ENCODE assay signal across 8 cellular contexts in the genomic region with DNA sequence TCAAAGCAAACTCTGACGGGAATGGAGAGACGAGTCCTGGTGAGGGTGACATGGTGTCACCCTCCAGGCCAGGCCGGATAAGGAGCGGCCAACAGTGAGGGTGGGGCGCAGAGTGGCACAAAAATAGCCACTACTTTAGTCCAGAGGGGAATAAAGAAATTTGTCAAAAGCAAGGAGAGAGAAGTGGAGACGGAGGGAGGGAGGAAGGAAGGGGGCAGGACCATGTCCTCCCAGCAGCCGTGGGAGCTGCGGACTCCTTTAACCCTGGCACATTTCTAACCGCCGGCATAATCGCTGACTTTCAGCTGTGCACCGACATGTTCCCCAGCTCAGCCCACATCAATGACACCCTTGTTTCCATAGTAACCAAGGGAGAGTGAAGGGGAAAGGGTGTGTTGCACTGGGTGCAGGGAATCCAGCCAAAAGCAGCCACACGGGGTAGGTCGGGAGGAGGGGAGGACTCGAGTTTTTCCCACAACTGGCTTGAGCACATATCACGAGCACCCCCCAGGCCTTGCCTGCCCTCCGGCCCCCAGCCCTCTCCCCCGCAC. TPM values are rescaled to one million over a fixed set of nuclear protein-coding genes. Genes with fewer than 3 reads are reported as not detected.
DNase-seq lines count a peak whose midpoint lies in the region; ATAC-seq lines count a peak whose summit lies in the region.

No MANE protein-coding gene starts in this region.

- H4K20me1 ChIP-seq in BLaER1 treated with 17β-estradiol and CSF1 and Interleukin-3, amounts not matched to agents 10 nM and 100 nM: peaks cover 0 to 6% (median 0%) of the 10 kb centered on the region in 11 experiments; a peak in 1 of 22 replicates

- H3K9ac ChIP-seq in BLaER1 treated with 17β-estradiol and CSF1 and Interleukin-3, amounts not matched to agents 10 nM and 100 nM: peak overlapping the region; percentile 69 to 80 (median 75)

- no peaks in the 10 kb centered on the region for H3K36me3 ChIP-seq in BLaER1 treated with 17β-estradiol and CSF1 and Interleukin-3, amounts not matched to agents 10 nM and 100 nM

- H3K27ac ChIP-seq in BLaER1 treated with 17β-estradiol and CSF1 and Interleukin-3, amounts not matched to agents 10 nM and 100 nM: peak overlapping the region; percentile 71 to 87 (median 82)
- H3K27ac ChIP-seq in cingulate gyrus (ENCODE audit: low read depth, low read length): peak overlapping the region; percentile 89

- peak overlapping the region; percentile 90 to 99 (median 97) for H3K4me2 ChIP-seq in BLaER1 treated with 17β-estradiol and CSF1 and Interleukin-3, amounts not matched to agents 10 nM and 100 nM

- no peaks in the 10 kb centered on the region for H3K9me3 ChIP-seq in BLaER1 treated with 17β-estradiol and CSF1 and Interleukin-3, amounts not matched to agents 10 nM and 100 nM (replicated peaks in 1 of 11)

- no peaks in the 10 kb centered on the region for H3K27me3 ChIP-seq in BLaER1 treated with 17β-estradiol and CSF1 and Interleukin-3, amounts not matched to agents 10 nM and 100 nM

- DNase-seq in HUDEP-2 (lab: John Stamatoyannopoulos, UW; ENCODE audit: unreplicated experiment in 76 of 76) (peak in 74 of 76 experiments; percentile 42 to 94 (median 80)), left lobe of liver (ENCODE audit: low spot score) (no peak)
- DNase-seq in activated CD4-positive, alpha-beta T cell treated with anti-CD3 and anti-CD28 coated beads for 4 hours: peak; percentile 61 to 65
- peak; percentile 76 for DNase-seq in stimulated activated CD4-positive, alpha-beta T cell treated with anti-CD3 and anti-CD28 coated beads, Interleukin-15, amount 100 ng/mL, for 24 hours

- H3K4me1 ChIP-seq in BLaER1 treated with 17β-estradiol and CSF1 and Interleukin-3, amounts not matched to agents 10 nM and 100 nM: peaks cover 91 to 99% (median 98%) of the 10 kb centered on the region in 10 experiments

- H3K4me3 ChIP-seq in BLaER1 treated with 17β-estradiol and CSF1 and Interleukin-3, amounts not matched to agents 10 nM and 100 nM: peak overlapping the region; percentile 35 to 67 (median 54); a peak in 19 of 20 replicates

- ATAC-seq in left lobe of liver (peak; percentile 20), HG03469 (IDR thresholded peaks at IDR 0.05; ENCODE audit: unreplicated experiment) (no peak), GM21717 (IDR thresholded peaks at IDR 0.05; ENCODE audit: unreplicated experiment) (no peak)

RNA-seq across cellular contexts. Expression of gene TRIM8, which starts 29.8 kb away (rescaled TPM):
- 39.1 TPM for total RNA-seq in left lobe of liver

RNA-seq across cellular contexts. Expression of gene ARL3, which starts 40.2 kb away (rescaled TPM):
- total RNA-seq in left lobe of liver: 2.5 TPM

RNA-seq across cellular contexts. Expression of gene SFXN2, which starts 40.4 kb away (rescaled TPM):
- 25.5 TPM for total RNA-seq in left lobe of liver
